Comparison of ENCODE assay signal across 8 cellular contexts in the genomic region with DNA sequence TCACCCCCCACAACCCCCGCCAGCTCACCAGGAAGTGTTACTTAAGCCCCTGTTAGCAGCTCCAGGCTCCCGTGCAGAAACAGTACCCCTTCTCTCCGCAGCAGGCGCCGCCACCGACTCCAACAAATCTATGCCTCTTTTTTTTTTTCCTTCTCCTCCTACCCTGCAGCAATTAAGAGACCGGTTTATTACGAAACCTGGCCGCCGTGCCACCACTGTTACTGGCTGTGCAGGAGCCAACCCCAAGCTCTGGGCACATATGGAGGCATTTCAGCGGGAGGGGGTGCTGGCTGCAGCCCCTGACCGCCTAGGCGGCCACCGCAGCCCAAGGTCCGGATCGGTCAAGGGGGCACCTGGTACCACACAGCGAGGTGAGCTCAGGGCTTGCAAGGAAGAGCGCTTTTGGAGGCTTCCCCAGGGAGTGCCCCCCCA. TPM values are rescaled to one million over a fixed set of nuclear protein-coding genes. Genes with fewer than 3 reads are reported as not detected.
DNase-seq lines count a peak whose midpoint lies in the region; ATAC-seq and TF ChIP-seq lines count a peak whose summit lies in the region.

No MANE protein-coding gene starts in this region.

- H3F3A ChIP-seq in SK-N-SH (replicated peaks; ENCODE audit: insufficient read depth): peaks cover 45% of the 10 kb centered on the region

- peaks cover 31% of the 10 kb centered on the region for H4K20me1 ChIP-seq in SK-N-SH (ENCODE audit: insufficient read depth)

- H3K4me1 ChIP-seq in HEK293 (ENCODE audit: control insufficient read depth, insufficient read depth, low read length) (peaks cover 15% of the 10 kb centered on the region), SK-N-SH (ENCODE audit: control insufficient read depth in 1 of 2, insufficient read depth in 2 of 2, low read depth in 1 of 2, low read length in 1 of 2) (peaks cover 6 to 27% of the 10 kb centered on the region in 2 experiments; a peak in 1 of 4 replicates)

- H3K27me3 ChIP-seq in AG04450 (ENCODE audit: control insufficient read depth, insufficient read depth, low read length) (no peaks in the 10 kb centered on the region), SK-N-SH (ENCODE audit: insufficient read depth) (no peaks in the 10 kb centered on the region)

- H3K9ac ChIP-seq in SK-N-SH: peak overlapping the region; percentile 97

- H3K9me3 Mint-ChIP-seq in immature natural killer cell: no peaks in the 10 kb centered on the region

- H3K4me3 Mint-ChIP-seq in immature natural killer cell: peak overlapping the region; percentile 96 to 100 (median 99)

- H3K27ac Mint-ChIP-seq in immature natural killer cell: peak overlapping the region; percentile 86 to 95 (median 94)

- H3K9me2 ChIP-seq in SK-N-SH: no peaks in the 10 kb centered on the region

- H3K27me3 Mint-ChIP-seq in immature natural killer cell (ENCODE audit: low read depth in 3 of 3): peaks cover 18 to 37% (median 28%) of the 10 kb centered on the region in 3 donors

- H3K36me3 Mint-ChIP-seq in immature natural killer cell: peaks cover 0 to 10% (median 0%) of the 10 kb centered on the region in 3 donors

- peaks cover 45% of the 10 kb centered on the region for H3K79me2 ChIP-seq in SK-N-SH (ENCODE audit: insufficient read depth)

- 7% methylated on average over 18 of the region's 18 CpGs for WGBS in SK-N-SH (ENCODE audit: low lambda C conversion rate)

- CTCF ChIA-PET in AG04450 (lab: Charles Lee) (interaction anchor here (0.6 to 3.9 kb wide), 4 partner anchors 45 to 133 kb away, joined by 3 to 27 read pairs (median 12); no protein-coding TSS in a partner anchor), HEK293 (lab: Yijun Ruan, JAX) (interaction anchor here (0.6 to 3.7 kb wide), 8 partner anchors 10 to 136 kb away, joined by 3 to 26 read pairs (median 4); no protein-coding TSS in a partner anchor), SK-N-SH (lab: Yijun Ruan, JAX) (interaction anchor here (0.8 to 21.1 kb wide), 12 partner anchors 9 to 271 kb away, joined by 3 to 309 read pairs (median 3); no protein-coding TSS in a partner anchor)

- no peak for DNase-seq in AG04450 (ENCODE audit: low read depth, low spot score)
- DNase-seq in SK-N-SH: peak; percentile 63
- peak; percentile 74 for DNase-seq in brain pericyte (ENCODE audit: low read depth, low spot score)
- peak; percentile 48 to 63 (median 61) for DNase-seq in immature natural killer cell
- no peak for DNase-seq in HuH-7 (ENCODE audit: low spot score)

- no peak for ATAC-seq in activated CD4-positive, CD25-positive, alpha-beta regulatory T cell treated with anti-CD3 and anti-CD28 coated beads, Interleukin-2, amount 50 U/mL, for 24 hours

- no peak for TF ChIP-seq EP300 in SK-N-SH (IDR thresholded peaks at IDR 0.05; ENCODE audit: borderline replicate concordance in 1 of 2, low read depth in 1 of 2, low read length in 1 of 2)

- H3K4me2 ChIP-seq in SK-N-SH: peak overlapping the region; percentile 92

- no peak overlapping the region for H2AFZ ChIP-seq in SK-N-SH (ENCODE audit: low read depth)

- TF ChIP-seq RAD21 in SK-N-SH (IDR thresholded peaks at IDR 0.05; ENCODE audit: low read length): no peak

- peak overlapping the region; percentile 94 for H3K4me3 ChIP-seq in AG04450 (ENCODE audit: low read depth, low read length)
- H3K4me3 ChIP-seq in HEK293 (ENCODE audit: low read depth, low read length): peak overlapping the region; percentile 95
- H3K4me3 ChIP-seq in SK-N-SH (ENCODE audit: low read depth in 2 of 2, low read length in 1 of 2): peak overlapping the region; percentile 67 to 100
- H3K4me3 ChIP-seq in skin epidermis: peak overlapping the region; percentile 58 to 98 (median 85)

- H3K27ac ChIP-seq in AG04450 (ENCODE audit: low read depth, low read length): peak overlapping the region; percentile 61
- H3K27ac ChIP-seq in HEK293 (ENCODE audit: extremely low read depth, low read depth, low read length): no peak overlapping the region
- H3K27ac ChIP-seq in SK-N-SH (ENCODE audit: low read depth in 2 of 2, low read length in 1 of 2): peak overlapping the region in 1 of 2 experiments; percentile 88; a peak in 2 of 4 replicates
- peak overlapping the region in 20 of 21 experiments; percentile 83 to 98 (median 89) for H3K27ac ChIP-seq in skin epidermis

- peaks cover 15 to 36% of the 10 kb centered on the region in 2 donors for H3K4me1 Mint-ChIP-seq in immature natural killer cell

- H3K36me3 ChIP-seq in HEK293 (ENCODE audit: control insufficient read depth in 2 of 2, insufficient read depth in 1 of 2, low read length in 2 of 2): peaks cover 0 to 6% of the 10 kb centered on the region in 2 experiments; a peak in 1 of 3 replicates
- H3K36me3 ChIP-seq in SK-N-SH (replicated peaks in 1 of 2; ENCODE audit: control insufficient read depth in 1 of 2, insufficient read depth in 2 of 2, low read length in 1 of 2): peaks cover 0 to 5% of the 10 kb centered on the region in 2 experiments

- H3K9me3 ChIP-seq in AG04450 (ENCODE audit: control insufficient read depth, insufficient read depth, low read length) (peaks cover 23% of the 10 kb centered on the region), HEK293 (ENCODE audit: control insufficient read depth, insufficient read depth, low read depth, low read length) (no peaks in the 10 kb centered on the region), SK-N-SH (peaks cover 4% of the 10 kb centered on the region; the same call in 1 of the 2 replicates)

- peak; percentile 36; the same call in 1 of the 2 replicates for TF ChIP-seq CTCF in AG04450 (IDR thresholded peaks at IDR 0.05; ENCODE audit: low read depth, low read length)
- no peak for TF ChIP-seq CTCF in HEK293 (tag by site-specific recombination; IDR thresholded peaks at IDR 0.05)
- peak; percentile 29; the same call in 1 of the 2 replicates for TF ChIP-seq CTCF in SK-N-SH (IDR thresholded peaks at IDR 0.05)

- POLR2A ChIA-PET in AG04450 (lab: Yijun Ruan, JAX) (interaction anchor here (0.6 to 4.2 kb wide), 15 partner anchors 11 to 1449 kb away, joined by 3 to 266 read pairs (median 6); no protein-coding TSS in a partner anchor), HEK293 (lab: Yijun Ruan, JAX) (interaction anchor here (0.6 to 6.4 kb wide), 22 partner anchors 10 to 158 kb away, joined by 3 to 374 read pairs (median 28); partner anchors contain the start of genes LMNB2 and TIMM13), SK-N-SH (lab: Yijun Ruan, JAX) (interaction anchor here (0.6 kb wide), 1 partner anchor 43 kb away, joined by 5 read pairs; no protein-coding TSS in a partner anchor)

TF ChIP-seq in HEK293, 187 proteins besides CTCF, POLR2A, EP300 and RAD21 (continues in another document):
- TF ChIP-seq ZNF560 (tag by site-specific recombination; IDR thresholded peaks at IDR 0.05; ENCODE audit: borderline replicate concordance): no peak
- no peak for TF ChIP-seq ZNF76 (tag by site-specific recombination; IDR thresholded peaks at IDR 0.05; ENCODE audit: borderline replicate concordance, low read depth)
- TF ChIP-seq ZNF768 (tag by site-specific recombination; IDR thresholded peaks at IDR 0.05): no peak
- TF ChIP-seq ZNF664 (tag by site-specific recombination; IDR thresholded peaks at IDR 0.05): no peak

TF ChIP-seq in SK-N-SH, 30 proteins besides CTCF, POLR2A, EP300 and RAD21 (continues in another document):
- TF ChIP-seq FOSL2 (IDR thresholded peaks at IDR 0.05; ENCODE audit: borderline replicate concordance, low read depth) (no peak), MXI1 (IDR thresholded peaks at IDR 0.05; ENCODE audit: low read depth, low read length) (no peak), SMC3 (IDR thresholded peaks at IDR 0.05; ENCODE audit: low read depth, low read length) (no peak), MEF2A (IDR thresholded peaks at IDR 0.05; ENCODE audit: borderline replicate concordance, low read depth) (no peak), SIN3A (IDR thresholded peaks at IDR 0.05; ENCODE audit: borderline replicate concordance, low read depth, low read length) (no peak), TEAD4 (IDR thresholded peaks at IDR 0.05; ENCODE audit: borderline replicate concordance, insufficient read depth) (no peak)

RNA-seq across cellular contexts. Expression of gene GADD45B, which starts 2.4 kb away (rescaled TPM):
- polyA plus RNA-seq in AG04450 (2011; rRNA removed) (18.5 and 24.8 TPM in 2 replicates), SK-N-SH (2012; rRNA removed) (54.0 and 67.6 TPM in 2 replicates), immature natural killer cell (100 to 1,000 TPM in 1 of 3 donors, 10 to 100 TPM in 2; 68.0 to 105 (median 72.9) TPM)
- polyA minus RNA-seq in AG04450 (2011; rRNA and poly(A)+ RNA removed): 18.6 and 29.1 TPM in 2 replicates
- 29.6 and 31.6 TPM in 2 replicates for polyA plus RNA-seq in SK-N-SH (2012; cell fraction: cytosol; rRNA removed)
- 134 and 135 TPM in 2 replicates for polyA plus RNA-seq in SK-N-SH (2012; cell fraction: nucleus; rRNA removed)

RNA-seq across cellular contexts. Expression of gene LMNB2, which starts 21.6 kb away (rescaled TPM):
- polyA plus RNA-seq in AG04450 (2011; rRNA removed) (49.5 and 54.3 TPM in 2 replicates), SK-N-SH (2012; rRNA removed) (106 and 116 TPM in 2 replicates), immature natural killer cell (1 to 10 TPM; 4.6 to 8.4 (median 5.0) TPM)
- 45.7 and 54.0 TPM in 2 replicates for polyA minus RNA-seq in AG04450 (2011; rRNA and poly(A)+ RNA removed)
- polyA plus RNA-seq in SK-N-SH (2012; cell fraction: cytosol; rRNA removed): 56.9 and 85.5 TPM in 2 replicates
- polyA plus RNA-seq in SK-N-SH (2012; cell fraction: nucleus; rRNA removed): 122 and 126 TPM in 2 replicates

RNA-seq across cellular contexts. Expression of gene TIMM13, which starts 51.0 kb away (rescaled TPM):
- polyA plus RNA-seq in AG04450 (2011; rRNA removed): 21.6 and 34.3 TPM in 2 replicates
- 6.3 and 7.3 TPM in 2 replicates for polyA minus RNA-seq in AG04450 (2011; rRNA and poly(A)+ RNA removed)
- polyA plus RNA-seq in SK-N-SH (2012; rRNA removed): 76.0 and 76.9 TPM in 2 replicates
- 37.4 and 60.8 TPM in 2 replicates for polyA plus RNA-seq in SK-N-SH (2012; cell fraction: cytosol; rRNA removed)
- 58.5 and 81.6 TPM in 2 replicates for polyA plus RNA-seq in SK-N-SH (2012; cell fraction: nucleus; rRNA removed)
- 10 to 100 TPM; 74.3 to 99.6 (median 84.9) TPM for polyA plus RNA-seq in immature natural killer cell

Comparison
In these comparisons a context has a peak if more than half of its experiments do, and no peak if none do; other contexts are left out.
1. DNase-seq: peak in SK-N-SH (single experiment), brain pericyte (single experiment) and immature natural killer cell (3 of 3); none in AG04450 (single experiment) and HuH-7 (single experiment).
2. Peak in every context shown above with its lines, with median percentiles within 50 percentile points of each other: H3K4me3 ChIP-seq.